Comparison of ENCODE assay signal across 1 cellular context in the genomic region with DNA sequence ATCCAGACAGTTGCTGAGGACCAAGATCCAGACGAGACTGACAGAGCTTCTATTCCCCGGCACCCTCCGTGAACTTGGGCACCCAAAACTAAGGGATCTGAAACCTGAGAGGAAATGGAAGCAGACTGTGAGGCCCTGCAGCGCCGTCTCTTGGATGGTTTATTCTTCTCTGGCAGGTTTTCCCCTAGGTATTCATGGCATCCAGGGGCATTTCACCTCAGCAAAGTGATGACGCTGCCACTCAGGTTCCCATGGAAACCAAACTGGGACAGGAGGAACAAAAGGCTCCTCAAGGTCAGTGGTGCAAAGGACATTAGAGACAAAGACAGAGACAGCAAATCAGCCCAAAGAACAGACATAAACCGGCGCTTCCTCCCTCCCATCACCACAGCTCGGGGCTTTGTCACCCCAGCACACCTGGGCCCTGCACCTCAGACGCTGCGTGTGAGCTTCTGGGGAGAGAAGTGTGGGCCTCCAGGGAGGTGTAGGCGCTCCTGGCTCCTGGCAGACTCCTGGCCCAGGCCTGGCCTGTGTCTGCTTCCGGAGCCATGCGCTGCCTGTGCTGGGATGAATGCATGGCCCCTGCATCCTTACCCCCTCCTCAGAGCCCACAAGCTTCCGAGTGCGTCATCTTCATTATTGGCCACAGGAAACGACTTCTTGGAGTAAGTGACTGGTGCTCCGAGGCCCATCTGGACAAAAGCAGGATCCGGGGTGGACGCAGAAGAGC.
A peak's percentile ranks its signal among the peaks of the same experiment; 100 is the strongest.
TF ChIP-seq lines count a peak whose summit lies in the region.

No MANE protein-coding gene starts in this region.

TF ChIP-seq in H1, 55 proteins besides CTCF, POLR2A, EP300 and RAD21 (continued from another document):
- TF ChIP-seq SIN3A (conservative IDR thresholded peaks at IDR 0.05 in 1 of 2, IDR thresholded peaks at IDR 0.05 in 1 of 2; ENCODE audit: low read depth in 1 of 2, low read length in 2 of 2), result no peak
- no peak for TF ChIP-seq SAP30 (IDR thresholded peaks at IDR 0.05; ENCODE audit: insufficient read depth, insufficient replicate concordance, low read length)
- TF ChIP-seq CREB1 (IDR thresholded peaks at IDR 0.05), result peak; percentile 67; the same call in 1 of the 2 replicates
- no peak for TF ChIP-seq FOSL1 (IDR thresholded peaks at IDR 0.05; ENCODE audit: insufficient read depth, low read depth, low read length)
- no peak for TF ChIP-seq RXRA (IDR thresholded peaks at IDR 0.05; ENCODE audit: insufficient read depth, low read depth, low read length)
- TF ChIP-seq, protein P1, sequence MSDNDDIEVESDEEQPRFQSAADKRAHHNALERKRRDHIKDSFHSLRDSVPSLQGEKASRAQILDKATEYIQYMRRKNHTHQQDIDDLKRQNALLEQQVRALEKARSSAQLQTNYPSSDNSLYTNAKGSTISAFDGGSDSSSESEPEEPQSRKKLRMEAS (IDR thresholded peaks at IDR 0.05), result peak; percentile 16; the same call in 1 of the 2 replicates
- TF ChIP-seq MAFK (IDR thresholded peaks at IDR 0.05; ENCODE audit: low read depth, low read length), result no peak
- no peak for TF ChIP-seq GTF2F1 (IDR thresholded peaks at IDR 0.05; ENCODE audit: borderline replicate concordance, low read depth, low read length)
- TF ChIP-seq TAF1 (IDR thresholded peaks at IDR 0.05; ENCODE audit: low read depth, low read length), result 0 out of 2 replicates have a peak, but pooled peaks have one; percentile 40
- TF ChIP-seq ZNF274 (IDR thresholded peaks at IDR 0.05; ENCODE audit: borderline replicate concordance, extremely low read depth, low read length), result no peak
- TF ChIP-seq EZH2 (IDR thresholded peaks at IDR 0.05; ENCODE audit: low read depth, low read length, severe bottlenecking), result no peak
- 0 out of 2 replicates have a peak, but pooled peaks have one; percentile 60 for TF ChIP-seq YY1 (IDR thresholded peaks at IDR 0.05; ENCODE audit: low read depth, low read length)
- peak; percentile 86; the same call in 1 of the 2 replicates for TF ChIP-seq RBBP5 (IDR thresholded peaks at IDR 0.05; ENCODE audit: borderline replicate concordance, low read depth, low read length)
- no peak for TF ChIP-seq CBX5 (IDR thresholded peaks at IDR 0.05; ENCODE audit: low read depth, low read length)
- peak; percentile 92 for TF ChIP-seq TEAD4 (IDR thresholded peaks at IDR 0.05; ENCODE audit: low read depth, low read length)
- no peak for TF ChIP-seq NRF1 (IDR thresholded peaks at IDR 0.05; ENCODE audit: low read depth, low read length)
- TF ChIP-seq BACH1 (IDR thresholded peaks at IDR 0.05; ENCODE audit: low read length), result no peak
- no peak for TF ChIP-seq JUND (IDR thresholded peaks at IDR 0.05; ENCODE audit: low read length)
- TF ChIP-seq SIRT6 (IDR thresholded peaks at IDR 0.05; ENCODE audit: low read length), result no peak
- no peak for TF ChIP-seq PHF8 (conservative IDR thresholded peaks at IDR 0.05; ENCODE audit: low read depth, low read length)
- no peak for TF ChIP-seq GABPA (IDR thresholded peaks at IDR 0.05; ENCODE audit: borderline replicate concordance, insufficient read depth, low read length)
- TF ChIP-seq KDM5A (IDR thresholded peaks at IDR 0.05; ENCODE audit: low read length), result no peak
- no peak for TF ChIP-seq BCL11A (IDR thresholded peaks at IDR 0.05; ENCODE audit: low read depth in 2 of 2, low read length in 2 of 2)
- TF ChIP-seq, protein P2, sequence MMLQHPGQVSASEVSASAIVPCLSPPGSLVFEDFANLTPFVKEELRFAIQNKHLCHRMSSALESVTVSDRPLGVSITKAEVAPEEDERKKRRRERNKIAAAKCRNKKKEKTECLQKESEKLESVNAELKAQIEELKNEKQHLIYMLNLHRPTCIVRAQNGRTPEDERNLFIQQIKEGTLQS (IDR thresholded peaks at IDR 0.05; ENCODE audit: insufficient read depth, low read depth, low read length), result no peak
TF ChIP-seq in H1: peak in this region for 6.
